In the genomic region with DNA sequence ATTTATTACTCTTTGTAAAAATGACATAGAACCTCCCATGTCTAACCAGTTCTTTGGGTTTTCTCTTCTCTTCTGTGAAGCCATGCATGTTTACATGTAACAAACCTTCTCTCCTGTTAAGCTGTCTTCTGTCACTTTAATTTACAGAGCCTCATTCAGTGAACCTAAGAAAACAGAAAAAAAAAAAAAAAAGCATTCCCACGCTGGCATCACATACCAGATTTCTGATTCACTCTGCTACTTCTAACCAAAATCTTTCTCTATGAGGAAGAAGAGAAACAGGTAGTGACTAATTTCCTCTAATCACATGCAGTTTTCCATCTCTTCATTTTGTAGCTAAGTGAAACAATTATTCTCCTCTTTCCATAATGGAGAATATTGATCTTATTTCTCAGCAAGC, we compare ENCODE assay signal across 15 cellular contexts.
A peak's percentile ranks its signal among the peaks of the same experiment; 100 is the strongest.
DNase-seq lines count a peak whose midpoint lies in the region; ATAC-seq, FAIRE-seq and TF ChIP-seq lines count a peak whose summit lies in the region.
"Had no signal": no experiment of that assay in that cellular context is flagged by ENCODE, and none has a peak within 500 bp of the region (broad histone marks: within the 10 kb centered on the region; RNA-seq: fewer than 3 reads in every experiment).

No MANE protein-coding gene starts in this region.

- H3K36me3 ChIP-seq in OCI-LY7 (ENCODE audit: insufficient read depth, low read length), result no peaks in the 10 kb centered on the region
- no peaks in the 10 kb centered on the region for H3K36me3 ChIP-seq in endothelial cell of umbilical vein (ENCODE audit: control insufficient read depth in 2 of 2, extremely low read depth in 1 of 2, insufficient read depth in 2 of 2, low read length in 2 of 2)
- H3K36me3 ChIP-seq: adrenal gland, esophagus muscularis mucosa had no signal

- intact Hi-C loops in Calu3 (cut with micrococcal nuclease; ENCODE audit: unreplicated experiment) (no loop called here), OCI-LY7 (cut with micrococcal nuclease; ENCODE audit: unreplicated experiment) (no loop called here), endothelial cell of umbilical vein (cut with micrococcal nuclease) (no loop called here)

- no peaks in the 10 kb centered on the region for H3K9me1 ChIP-seq in endothelial cell of umbilical vein (replicated peaks; ENCODE audit: control insufficient read depth, extremely low read depth, insufficient read depth, low read length)

- no peak overlapping the region for H3K27ac ChIP-seq in OCI-LY7 (ENCODE audit: low read depth, low read length, poor library complexity, severe bottlenecking)
- peak overlapping the region; percentile 53 for H3K27ac ChIP-seq in endothelial cell of umbilical vein (ENCODE audit: insufficient read depth, low read depth, low read length)
- H3K27ac ChIP-seq: adrenal gland, esophagus muscularis mucosa, parathyroid adenoma had no signal

- H3K79me2 ChIP-seq in OCI-LY7 (ENCODE audit: insufficient read depth, low read depth, low read length) (no peaks in the 10 kb centered on the region), endothelial cell of umbilical vein (ENCODE audit: control insufficient read depth, insufficient read depth, low read length) (no peaks in the 10 kb centered on the region)
- H3K79me2 ChIP-seq: parathyroid adenoma had no signal

- H3K9me3 Mint-ChIP-seq in Calu3 (ENCODE audit: low read depth, unreplicated experiment), result peaks cover 3% of the 10 kb centered on the region
- H3K9me3 Mint-ChIP-seq in mesothelial cell of epicardium, result peaks cover 5% of the 10 kb centered on the region

- peaks cover 12% of the 10 kb centered on the region for H3K4me1 Mint-ChIP-seq in Calu3 (ENCODE audit: low read depth, unreplicated experiment)
- H3K4me1 Mint-ChIP-seq in mesothelial cell of epicardium, result peaks cover 29% of the 10 kb centered on the region

- H3K9me2 ChIP-seq in OCI-LY7 (ENCODE audit: insufficient read depth, low read length), result no peaks in the 10 kb centered on the region

- H3K4me2 ChIP-seq in OCI-LY7 (ENCODE audit: low read length) (no peak overlapping the region), endothelial cell of umbilical vein (ENCODE audit: insufficient read depth, low read length) (peak overlapping the region; percentile 62)

- H3K9me3 ChIP-seq in OCI-LY7 (ENCODE audit: low read length), result no peaks in the 10 kb centered on the region
- no peaks in the 10 kb centered on the region for H3K9me3 ChIP-seq in endothelial cell of umbilical vein (replicated peaks; ENCODE audit: control insufficient read depth, insufficient read depth, low read length)
- H3K9me3 ChIP-seq: adrenal gland, esophagus muscularis mucosa had no signal

- H4K20me1 ChIP-seq in OCI-LY7 (ENCODE audit: insufficient read depth, low read length), result no peaks in the 10 kb centered on the region
- H4K20me1 ChIP-seq in endothelial cell of umbilical vein (replicated peaks; ENCODE audit: control insufficient read depth, extremely low read depth, insufficient read depth, low read length), result no peaks in the 10 kb centered on the region

- H2AFZ ChIP-seq in OCI-LY7 (ENCODE audit: low read length) (peak overlapping the region; percentile 17; the same call in 1 of the 2 replicates), endothelial cell of umbilical vein (ENCODE audit: low read depth, low read length) (no peak overlapping the region)
- H2AFZ ChIP-seq: parathyroid adenoma had no signal

- H3K27me3 ChIP-seq in endothelial cell of umbilical vein (ENCODE audit: control insufficient read depth in 2 of 2, insufficient read depth in 2 of 2, low read length in 2 of 2), result no peaks in the 10 kb centered on the region
- H3K27me3 ChIP-seq: adrenal gland, esophagus muscularis mucosa had no signal

- DNase-seq in Calu3, result no peak
- DNase-seq in OCI-LY7 (ENCODE audit: low spot score), result no peak
- DNase-seq in endothelial cell of umbilical vein (ENCODE audit: low read depth, low spot score), result no peak
- DNase-seq in mesothelial cell of epicardium (ENCODE audit: low spot score in 2 of 2, unreplicated experiment in 2 of 2), result no peak
- no peak for DNase-seq in T1000 (lab: John Stamatoyannopoulos, UW)
- DNase-seq in NCI-H187 (lab: John Stamatoyannopoulos, UW), result no peak
- DNase-seq in islet precursor cell, result no peak
- DNase-seq: adrenal gland, C1 segment of cervical spinal cord, NCI-H1048, substantia nigra had no signal

- POLR2A ChIA-PET in OCI-LY7 (lab: Charles Lee), result interaction anchor here (1.1 kb wide), 1 partner anchor 10 kb away, joined by 6 read pairs; no protein-coding TSS in a partner anchor
- POLR2A ChIA-PET in endothelial cell of umbilical vein (lab: Charles Lee), result no interaction called here

- TF ChIP-seq POLR2A in endothelial cell of umbilical vein (IDR thresholded peaks at IDR 0.05; ENCODE audit: low read depth, low read length), result no peak

- H3K27me3 Mint-ChIP-seq in Calu3 (ENCODE audit: unreplicated experiment) (no peaks in the 10 kb centered on the region), mesothelial cell of epicardium (ENCODE audit: low read depth) (no peaks in the 10 kb centered on the region)

- TF ChIP-seq CTCF in Calu3 (IDR thresholded peaks at IDR 0.05; ENCODE audit: unreplicated experiment), result no peak
- no peak for TF ChIP-seq CTCF in OCI-LY7 (conservative IDR thresholded peaks at IDR 0.05; ENCODE audit: low read length)
- no peak for TF ChIP-seq CTCF in endothelial cell of umbilical vein (IDR thresholded peaks at IDR 0.05; ENCODE audit: extremely low read depth in 1 of 2, insufficient read depth in 1 of 2, low read depth in 1 of 2, low read length in 2 of 2)
- no peak for TF ChIP-seq CTCF in mesothelial cell of epicardium (IDR thresholded peaks at IDR 0.05; ENCODE audit: unreplicated experiment)

- H3K4me3 Mint-ChIP-seq in Calu3 (ENCODE audit: low read depth, unreplicated experiment), result peak overlapping the region; percentile 41
- H3K4me3 Mint-ChIP-seq in mesothelial cell of epicardium, result no peak overlapping the region

- no peaks in the 10 kb centered on the region for H3K4me1 ChIP-seq in OCI-LY7 (ENCODE audit: insufficient read depth, low read length, poor library complexity, severe bottlenecking)
- peaks cover 17% of the 10 kb centered on the region for H3K4me1 ChIP-seq in endothelial cell of umbilical vein (ENCODE audit: control insufficient read depth, extremely low read depth, insufficient read depth, low read length)
- H3K4me1 ChIP-seq: adrenal gland, esophagus muscularis mucosa, parathyroid adenoma had no signal

- H3K9ac ChIP-seq in endothelial cell of umbilical vein (replicated peaks; ENCODE audit: extremely low read depth, insufficient read depth, low read length), result peak overlapping the region; percentile 38
- H3K9ac ChIP-seq: parathyroid adenoma had no signal

- H3K36me3 Mint-ChIP-seq in Calu3 (ENCODE audit: insufficient read depth, unreplicated experiment), result peaks cover 9% of the 10 kb centered on the region
- no peaks in the 10 kb centered on the region for H3K36me3 Mint-ChIP-seq in mesothelial cell of epicardium

- FAIRE-seq in endothelial cell of umbilical vein (lab: Jason Lieb, UNC), result no peak
- FAIRE-seq: GM19239 had no signal

- H3K4me3 ChIP-seq in OCI-LY7 (ENCODE audit: low read depth, low read length, poor library complexity, severe bottlenecking) (no peak overlapping the region), endothelial cell of umbilical vein (replicated peaks in 1 of 3; ENCODE audit: insufficient read depth in 1 of 3, low read depth in 1 of 3, low read length in 3 of 3) (no peak overlapping the region)
- H3K4me3 ChIP-seq: adrenal gland, esophagus muscularis mucosa had no signal

- dilution Hi-C loops in endothelial cell of umbilical vein (cut with MboI; ENCODE audit: extremely low pct_ligation_motif_present, low sequenced_read_pairs), result no loop called here

- BruUV-seq in Calu3 (replicated peaks; lab: Mats Ljungman, UMichigan) (no TSS peak), OCI-LY7 (replicated peaks; lab: Mats Ljungman, UMichigan) (no TSS peak), endothelial cell of umbilical vein (replicated peaks; lab: Mats Ljungman, UMichigan) (no TSS peak)

- H3K27ac Mint-ChIP-seq in Calu3 (ENCODE audit: unreplicated experiment), result peak overlapping the region; percentile 90
- H3K27ac Mint-ChIP-seq in mesothelial cell of epicardium, result peak overlapping the region; percentile 44

- CTCF ChIA-PET in Calu3 (lab: Charles Lee), result interaction anchor here (0.7 to 1.3 kb wide), 3 partner anchors 66 to 239 kb away, joined by 4 to 6 read pairs (median 4); no protein-coding TSS in a partner anchor
- CTCF ChIA-PET in OCI-LY7 (lab: Charles Lee; ENCODE audit: unreplicated experiment), result no interaction called here
- CTCF ChIA-PET in endothelial cell of umbilical vein (lab: Charles Lee), result interaction anchor here (0.8 to 1.2 kb wide), 3 partner anchors 16 to 200 kb away, joined by 3 to 4 read pairs (median 3); no protein-coding TSS in a partner anchor

- no peak for ATAC-seq in HG03469 (IDR thresholded peaks at IDR 0.05; ENCODE audit: unreplicated experiment)

TF ChIP-seq in endothelial cell of umbilical vein, 7 proteins besides CTCF, POLR2A, EP300 and RAD21:
- no peak for TF ChIP-seq JUN (IDR thresholded peaks at IDR 0.05; ENCODE audit: borderline replicate concordance, insufficient read depth, insufficient read length, low read depth)
- no peak for TF ChIP-seq POLR2AphosphoS5 (IDR thresholded peaks at IDR 0.05; ENCODE audit: insufficient read depth, low read depth, low read length)
- TF ChIP-seq FOS (IDR thresholded peaks at IDR 0.05; ENCODE audit: borderline replicate concordance, insufficient read depth, low read length), result peak; percentile 71
